ENCODE assay signal across 24 cellular contexts in genomic region chr6:15108383-15108715, GRCh38.
"Had no signal": no experiment of that assay in that cellular context is flagged by ENCODE, and none has a peak within 500 bp of the region (broad histone marks: within the 10 kb centered on the region; RNA-seq: fewer than 3 reads in every experiment).

No MANE protein-coding gene starts in this region.

- H3K9me3 ChIP-seq: ascending aorta had no signal

- H3K36me3 ChIP-seq: ascending aorta, breast epithelium, cardiac muscle cell had no signal

- H3K4me1 ChIP-seq: ascending aorta, breast epithelium had no signal

- H3K27me3 ChIP-seq: ascending aorta, breast epithelium, cardiac muscle cell, dorsolateral prefrontal cortex had no signal

- ATAC-seq: activated CD4-positive, alpha-beta T cell treated with anti-CD3 and anti-CD28 coated beads for 36 hours; activated CD8-positive, alpha-beta memory T cell treated with anti-CD3 and anti-CD28 coated beads, Interleukin-2, amount 10 ng/mL, durations not matched to agents 7 days and 5 days; activated CD8-positive, alpha-beta T cell treated with anti-CD3 and anti-CD28 coated beads, Interleukin-2, amount 10 ng/mL, durations not matched to agents 7 days and 5 days; activated naive CD4-positive, alpha-beta T cell treated with anti-CD3 and anti-CD28 coated beads, Interleukin-2, amount 50 U/mL, for 72 hours had no signal

- H3K27ac ChIP-seq: ascending aorta, breast epithelium, cardiac muscle cell, dorsolateral prefrontal cortex had no signal

- DNase-seq: activated CD4-positive, alpha-beta memory T cell treated with anti-CD3 and anti-CD28 coated beads for 36 hours; activated CD4-positive, alpha-beta T cell treated with anti-CD3 and anti-CD28 coated beads for 36 hours; activated CD4-positive, alpha-beta T cell treated with anti-CD3 and anti-CD28 coated beads, Interleukin-2, amount 10 ng/mL, durations not matched to agents 24 days and 14 days; activated CD4-positive, CD25-positive, alpha-beta regulatory T cell; activated CD4-positive, CD25-positive, alpha-beta regulatory T cell treated with anti-CD3 and anti-CD28 coated beads, Interleukin-2, amount 50 U/mL, for 72 hours; activated CD8-positive, alpha-beta memory T cell treated with anti-CD3 and anti-CD28 coated beads, Interleukin-2, amount 10 ng/mL, durations not matched to agents 7 days and 5 days; activated CD8-positive, alpha-beta memory T cell treated with anti-CD3 and anti-CD28 coated beads, Interleukin-2, amount 50 U/mL, for 4 hours; activated CD8-positive, alpha-beta T cell treated with anti-CD3 and anti-CD28 coated beads, Interleukin-2, amount 10 ng/mL, durations not matched to agents 7 days and 5 days; activated effector memory CD4-positive, alpha-beta T cell treated with anti-CD3 and anti-CD28 coated beads, Interleukin-2, amount 50 U/mL, for 16 hours; activated naive CD4-positive, alpha-beta T cell; activated naive CD4-positive, alpha-beta T cell treated with anti-CD3 and anti-CD28 coated beads, Interleukin-2, amount 10 ng/mL, durations not matched to agents 7 days and 5 days; activated naive CD8-positive, alpha-beta T cell treated with anti-CD3 and anti-CD28 coated beads, Interleukin-2, amount 10 ng/mL, durations not matched to agents 7 days and 5 days; activated T-cell treated with anti-CD3 and anti-CD28 coated beads, Interleukin-2, amount 50 U/mL, for 1 hour; activated T-cell treated with anti-CD3 and anti-CD28 coated beads, Interleukin-2, amount 50 U/mL, for 48 hours; dorsolateral prefrontal cortex; effector memory CD4-positive, alpha-beta T cell; endodermal cell; foreskin fibroblast; head of caudate nucleus had no signal

- H3K4me3 ChIP-seq: ascending aorta, breast epithelium, cardiac muscle cell, coronary artery, dorsolateral prefrontal cortex had no signal
